Comparison of ENCODE assay signal across 5 cellular contexts in genomic region chr13:100646871-100647270, GRCh38.
"Had no signal": no experiment of that assay in that cellular context is flagged by ENCODE, and none has a peak within 500 bp of the region (broad histone marks: within the 10 kb centered on the region; RNA-seq: fewer than 3 reads in every experiment).

No MANE protein-coding gene starts in this region.

- H3K27ac ChIP-seq: GM23248 had no signal

- FAIRE-seq: HTR-8/SVneo, K562 had no signal

- DNase-seq: GOT3, H9 had no signal

- H3K4me3 ChIP-seq: GM23248, K562 had no signal

- H2AFZ ChIP-seq: GM23248 had no signal
